21 cellular contexts compared by ENCODE assay signal in genomic region chr21:38472709-38473108, GRCh38. TPM values are rescaled to one million over a fixed set of nuclear protein-coding genes. Genes with fewer than 3 reads are reported as not detected.
DNase-seq lines count a peak whose midpoint lies in the region; ATAC-seq and TF ChIP-seq lines count a peak whose summit lies in the region.
"Had no signal": no experiment of that assay in that cellular context is flagged by ENCODE, and none has a peak within 500 bp of the region (broad histone marks: within the 10 kb centered on the region; RNA-seq: fewer than 3 reads in every experiment).

No MANE protein-coding gene starts in this region.

- DNase-seq in cardiac septum (ENCODE audit: low spot score) (peak; percentile 82), mesendoderm (peak; percentile 58), suprapubic skin (ENCODE audit: low spot score in 2 of 2) (no peak), NCI-H2171 (lab: John Stamatoyannopoulos, UW) (no peak), HuH-7 (ENCODE audit: low spot score) (no peak)
- DNase-seq: activated CD4-positive, alpha-beta T cell treated with anti-CD3 and anti-CD28 coated beads, Interleukin-2, amount 50 U/mL, for 4 hours; activated naive CD4-positive, alpha-beta T cell treated with anti-CD3 and anti-CD28 coated beads, Interleukin-2, amount 10 ng/mL, durations not matched to agents 7 days and 5 days; activated T-cell treated with anti-CD3 and anti-CD28 coated beads, Interleukin-2, amount 50 U/mL, for 24 hours; anterior cingulate cortex; central memory CD4-positive, alpha-beta T cell; EL; HFFc6; NCI-H1105 treated with DMSO at 0.1 percent for 48 hours; NCI-H524; stimulated activated CD4-positive, alpha-beta T cell treated with anti-CD3 and anti-CD28 coated beads, Interleukin-15, amount 100 ng/mL, for 24 hours; SW 1271; tibial artery had no signal

- H3K23ac ChIP-seq in mesendoderm (ENCODE audit: low read length), result no peak overlapping the region

- H2AFZ ChIP-seq in Loucy (ENCODE audit: low read length), result no peak overlapping the region

- TF ChIP-seq CTCF in Loucy (conservative IDR thresholded peaks at IDR 0.05; ENCODE audit: low read length) (no peak), suprapubic skin (IDR thresholded peaks at IDR 0.05) (no peak)

- no peak for ATAC-seq in HG02973 (IDR thresholded peaks at IDR 0.05; ENCODE audit: unreplicated experiment)

- no peaks in the 10 kb centered on the region; the same call in 1 of the 2 replicates for H3K9me3 ChIP-seq in Loucy (ENCODE audit: insufficient read depth, low read depth, low read length)
- H3K9me3 ChIP-seq in suprapubic skin, result no peaks in the 10 kb centered on the region
- H3K9me3 ChIP-seq: tibial artery had no signal

- no peak for TF ChIP-seq EP300 in suprapubic skin (IDR thresholded peaks at IDR 0.05)

- no peaks in the 10 kb centered on the region for H3K27me3 ChIP-seq in Loucy (ENCODE audit: insufficient read depth, low read length, poor library complexity, severe bottlenecking)
- no peaks in the 10 kb centered on the region for H3K27me3 ChIP-seq in mesendoderm (ENCODE audit: insufficient read depth, low read length, poor library complexity)
- H3K27me3 ChIP-seq in suprapubic skin, result peaks cover 7% of the 10 kb centered on the region
- H3K27me3 ChIP-seq: tibial artery had no signal

- H3K27ac ChIP-seq in mesendoderm (ENCODE audit: low read depth, low read length) (no peak overlapping the region), suprapubic skin (peak overlapping the region; percentile 11)
- H3K27ac ChIP-seq: tibial artery had no signal

- H3K9me2 ChIP-seq in Loucy (replicated peaks; ENCODE audit: low read depth, low read length), result no peaks in the 10 kb centered on the region

- H4K8ac ChIP-seq in mesendoderm (ENCODE audit: low read depth, low read length), result no peak overlapping the region

- H3K36me3 ChIP-seq in Loucy (ENCODE audit: insufficient read depth, low read length), result peaks cover 50% of the 10 kb centered on the region
- no peaks in the 10 kb centered on the region for H3K36me3 ChIP-seq in mesendoderm (ENCODE audit: control insufficient read depth, insufficient read depth, low read length)
- no peaks in the 10 kb centered on the region for H3K36me3 ChIP-seq in suprapubic skin
- H3K36me3 ChIP-seq: tibial artery had no signal

- intact Hi-C loops in cardiac septum (cut with DNase I), result no loop called here

- H3K4ac ChIP-seq in mesendoderm (ENCODE audit: low read depth, low read length), result no peak overlapping the region

- H3K79me1 ChIP-seq in mesendoderm (ENCODE audit: low read length), result no peaks in the 10 kb centered on the region

- peaks cover 23% of the 10 kb centered on the region for H3F3A ChIP-seq in Loucy (ENCODE audit: low read depth)

- peaks cover 73% of the 10 kb centered on the region for H3K4me1 ChIP-seq in Loucy (ENCODE audit: insufficient read depth, low read length, poor library complexity, severe bottlenecking)
- H3K4me1 ChIP-seq in mesendoderm (ENCODE audit: control insufficient read depth, low read depth, low read length), result peaks cover 9% of the 10 kb centered on the region
- H3K4me1 ChIP-seq in suprapubic skin, result peaks cover 12% of the 10 kb centered on the region

- peaks cover 31% of the 10 kb centered on the region for H4K20me1 ChIP-seq in Loucy (ENCODE audit: insufficient read depth, low read length, poor library complexity, severe bottlenecking)

- H2BK120ac ChIP-seq in mesendoderm (ENCODE audit: low read depth, low read length), result no peak overlapping the region

- no peak overlapping the region for H2AK5ac ChIP-seq in mesendoderm (ENCODE audit: low read length)

- H3K4me2 ChIP-seq in Loucy (ENCODE audit: low read depth, low read length, poor library complexity, severe bottlenecking), result peak overlapping the region; percentile 39
- no peak overlapping the region for H3K4me2 ChIP-seq in mesendoderm (ENCODE audit: low read length)

- H3K79me2 ChIP-seq in Loucy (ENCODE audit: insufficient read depth, low read length) (peaks cover 91% of the 10 kb centered on the region), mesendoderm (ENCODE audit: control insufficient read depth, insufficient read depth, low read length) (no peaks in the 10 kb centered on the region)

- no CpG with 5 or more reads among the region's 15 CpGs for WGBS in mesendoderm (ENCODE audit: extremely low coverage, insufficient coverage, low lambda C conversion rate)
- WGBS in suprapubic skin, result 71% methylated on average over 15 of the region's 15 CpGs

- H4K5ac ChIP-seq in mesendoderm (ENCODE audit: low read length), result peak overlapping the region; percentile 90

- TF ChIP-seq POLR2A in suprapubic skin (IDR thresholded peaks at IDR 0.05), result no peak

- H3K56ac ChIP-seq in mesendoderm (ENCODE audit: low read length), result peak overlapping the region; percentile 51

- no peak overlapping the region for H2BK5ac ChIP-seq in mesendoderm (ENCODE audit: low read length)

- H3K4me3 ChIP-seq in Loucy (ENCODE audit: low read length, poor library complexity, severe bottlenecking), result no peak overlapping the region
- H3K4me3 ChIP-seq in mesendoderm (ENCODE audit: low read length), result no peak overlapping the region
- no peak overlapping the region for H3K4me3 ChIP-seq in suprapubic skin
- H3K4me3 ChIP-seq: tibial artery had no signal

- no peak overlapping the region for H3K18ac ChIP-seq in mesendoderm (ENCODE audit: low read length)

- H2BK15ac ChIP-seq in mesendoderm (replicated peaks; ENCODE audit: low read depth), result no peak overlapping the region

- peak overlapping the region; percentile 50 for H3K9ac ChIP-seq in Loucy (ENCODE audit: low read depth, low read length, poor library complexity, severe bottlenecking)
- H3K9ac ChIP-seq in mesendoderm (ENCODE audit: low read length), result no peak overlapping the region

RNA-seq across cellular contexts. Expression of gene ERG, which starts 25.6 kb away (rescaled TPM):
- total RNA-seq in cardiac septum (15.5 TPM), suprapubic skin (10 to 100 TPM in 1 of 4 donors, 1 to 10 TPM in 3; 3.3 to 10.1 (median 6.3) TPM)
- 0.56 TPM for polyA plus RNA-seq in mesendoderm (2013, experiment 1 of 2)
- polyA plus RNA-seq in mesendoderm (2013, experiment 2 of 2), result 0.56 TPM
- total RNA-seq: HFFc6, LHCN-M2 had no signal
- polyA plus RNA-seq: neural cell had no signal

Comparison
In these comparisons a context has a peak if more than half of its experiments do, and no peak if none do; other contexts are left out.
1. DNase-seq: peak in cardiac septum (single experiment) and mesendoderm (single experiment); none in suprapubic skin (0 of 2), NCI-H2171 (single experiment) and HuH-7 (single experiment).